8 cellular contexts compared by ENCODE assay signal in genomic region chr4:184745747-184746531, GRCh38. TPM values are rescaled to one million over a fixed set of nuclear protein-coding genes. Genes with fewer than 3 reads are reported as not detected.
DNase-seq lines count a peak whose midpoint lies in the region; ATAC-seq, FAIRE-seq and TF ChIP-seq lines count a peak whose summit lies in the region.

No MANE protein-coding gene starts in this region.

- H3K9me3 ChIP-seq in HepG2 (ENCODE audit: low read length), result no peaks in the 10 kb centered on the region

- in situ Hi-C loops in HepG2 (cut with HindIII; ENCODE audit: extremely low pct_ligation_motif_present, low pct_unique_long_range_greater_than_20kb), result loop anchor here (5.0 to 10.0 kb wide), 2 partner anchors 79 to 236 kb away; partner anchors contain the start of gene ACSL1

- BruUV-seq in HepG2 (replicated peaks; lab: Mats Ljungman, UMichigan), result no TSS peak

- TF ChIP-seq EP300 in HepG2 (IDR thresholded peaks at IDR 0.05; ENCODE audit: low read depth in 2 of 2, low read length in 2 of 2), result no peak
- no peak for TF ChIP-seq EP300 in HepG2 (CRISPR knock-in tag; IDR thresholded peaks at IDR 0.05; ENCODE audit: borderline replicate concordance)

- peak; percentile 89 for FAIRE-seq in HepG2 (lab: Jason Lieb, UNC)

- no peaks in the 10 kb centered on the region for H3K27me3 ChIP-seq in HepG2 (ENCODE audit: control insufficient read depth in 1 of 2, insufficient read depth in 2 of 2, low read length in 2 of 2)

- TF ChIP-seq CTCF in choroid plexus epithelial cell (conservative IDR thresholded peaks at IDR 0.05; ENCODE audit: low read depth, low read length), result peak; percentile 87
- peak; percentile 79 for TF ChIP-seq CTCF in HepG2 (CRISPR knock-in tag; IDR thresholded peaks at IDR 0.05)

- H3K4me2 ChIP-seq in HepG2 (ENCODE audit: low read depth, low read length), result peak overlapping the region; percentile 70

- TF ChIP-seq RAD21 in HepG2 (CRISPR knock-in tag; IDR thresholded peaks at IDR 0.05), result peak; percentile 75

- CTCF ChIA-PET in HepG2 (lab: Yijun Ruan, JAX; ENCODE audit: low intra/inter-chr PET ratio, low total read pairs), result interaction anchor here (0.9 to 2.2 kb wide), 5 partner anchors 161 to 265 kb away, joined by 3 to 18 read pairs (median 5); no protein-coding TSS in a partner anchor

- TF ChIP-seq POLR2A in HepG2 (IDR thresholded peaks at IDR 0.05; ENCODE audit: insufficient read depth in 1 of 2, low read depth in 2 of 2, low read length in 2 of 2), result no peak

- DNase-seq in EH (ENCODE audit: low read depth) (peak; percentile 75), NCI-H446 (lab: John Stamatoyannopoulos, UW) (peak; percentile 52 to 63), choroid plexus epithelial cell (ENCODE audit: low read depth) (peak; percentile 94), HepG2 (ENCODE audit: low spot score) (peak; percentile 62)
- DNase-seq in activated CD4-positive, alpha-beta T cell treated with anti-CD3 and anti-CD28 coated beads for 24 hours (ENCODE audit: low read depth in 2 of 2), result peak; percentile 57
- DNase-seq in stimulated activated CD4-positive, alpha-beta T cell treated with anti-CD3 and anti-CD28 coated beads, Interleukin-4, amount 100 ng/mL, for 1 hour, result peak; percentile 71

- H3K27ac ChIP-seq in HepG2 (ENCODE audit: extremely low read length, insufficient read depth, low read length), result no peak overlapping the region

- ATAC-seq in HG02884 (IDR thresholded peaks at IDR 0.05; ENCODE audit: unreplicated experiment), result peak; percentile 73
- peak; percentile 37 for ATAC-seq in HepG2
- ATAC-seq in GM18519 (IDR thresholded peaks at IDR 0.05; ENCODE audit: low FRiP score, unreplicated experiment), result no peak

- no peaks in the 10 kb centered on the region for H3K36me3 ChIP-seq in HepG2 (replicated peaks in 1 of 2; ENCODE audit: control insufficient read depth in 1 of 2, insufficient read depth in 2 of 2, low read length in 2 of 2)

- 35% methylated on average over 12 of the region's 12 CpGs for WGBS in HepG2 (ENCODE audit: low lambda C conversion rate)

- POLR2A ChIA-PET in HepG2 (lab: Yijun Ruan, JAX), result interaction anchor here (1.0 to 2.5 kb wide), 2 partner anchors 12 to 262 kb away, joined by 3 to 8 read pairs; partner anchors contain the start of gene CENPU

- no peaks in the 10 kb centered on the region for H4K20me1 ChIP-seq in HepG2 (ENCODE audit: insufficient read depth, low read length)

- H3K9ac ChIP-seq in HepG2 (ENCODE audit: insufficient read depth, low read depth, low read length), result no peak overlapping the region

- no peaks in the 10 kb centered on the region for H3K79me2 ChIP-seq in HepG2 (ENCODE audit: insufficient read depth, low read length)

- intact Hi-C loops in HepG2 (cut with micrococcal nuclease; ENCODE audit: unreplicated experiment), result loop anchor here (1.0 to 10.0 kb wide), 7 partner anchors 66 to 1289 kb away; no protein-coding TSS in a partner anchor

- no peak overlapping the region for H2AFZ ChIP-seq in HepG2 (ENCODE audit: low read length)

- peaks cover 53% of the 10 kb centered on the region for H3K4me1 ChIP-seq in HepG2 (ENCODE audit: insufficient read depth, low read length)

- H3K4me3 ChIP-seq in choroid plexus epithelial cell (ENCODE audit: low read depth, low read length), result no peak overlapping the region
- H3K4me3 ChIP-seq in HepG2 (replicated peaks in 1 of 3; ENCODE audit: insufficient read depth in 1 of 3, low read depth in 2 of 3, low read length in 3 of 3), result no peak overlapping the region; a peak in 1 of 6 replicates

TF ChIP-seq in HepG2, 621 proteins besides CTCF, POLR2A, EP300 and RAD21 (continues in another document):
- peak; percentile 91 for TF ChIP-seq SMC3 (IDR thresholded peaks at IDR 0.05; ENCODE audit: low read length)
- no peak for TF ChIP-seq ZMAT5 (CRISPR knock-in tag; IDR thresholded peaks at IDR 0.05; ENCODE audit: borderline replicate concordance, low read depth)
- TF ChIP-seq STAG1 (CRISPR knock-in tag; IDR thresholded peaks at IDR 0.05), result peak; percentile 94
- 0 out of 2 replicates have a peak, but pooled peaks have one; percentile 48 for TF ChIP-seq FOXA3 (CRISPR knock-in tag; IDR thresholded peaks at IDR 0.05)
- TF ChIP-seq NR2C2 (CRISPR knock-in tag; IDR thresholded peaks at IDR 0.05; ENCODE audit: borderline replicate concordance), result 0 out of 2 replicates have a peak, but pooled peaks have one; percentile 2
- TF ChIP-seq ZNF274 (CRISPR knock-in tag; IDR thresholded peaks at IDR 0.05), result no peak
- 0 out of 2 replicates have a peak, but pooled peaks have one; percentile 10 for TF ChIP-seq BORCS8-MEF2B (CRISPR knock-in tag; IDR thresholded peaks at IDR 0.05)
- TF ChIP-seq ZNF432 (CRISPR knock-in tag; IDR thresholded peaks at IDR 0.05; ENCODE audit: borderline replicate concordance), result no peak
- no peak for TF ChIP-seq CREB1 (IDR thresholded peaks at IDR 0.05)
- TF ChIP-seq CREB1 (CRISPR knock-in tag; IDR thresholded peaks at IDR 0.05), result peak; percentile 26; the same call in 1 of the 2 replicates
- 0 out of 2 replicates have a peak, but pooled peaks have one; percentile 34 for TF ChIP-seq ZSCAN5A (CRISPR knock-in tag; IDR thresholded peaks at IDR 0.05; ENCODE audit: borderline replicate concordance)
- TF ChIP-seq XRCC5 (optimal IDR thresholded peaks at IDR 0.05; ENCODE audit: low read length), result peak; percentile 37
- TF ChIP-seq ZNF354B (CRISPR knock-in tag; IDR thresholded peaks at IDR 0.05), result 0 out of 2 replicates have a peak, but pooled peaks have one; percentile 12
- 0 out of 2 replicates have a peak, but pooled peaks have one; percentile 28 for TF ChIP-seq CSRNP1 (CRISPR knock-in tag; IDR thresholded peaks at IDR 0.05)
- TF ChIP-seq RORA (CRISPR knock-in tag; IDR thresholded peaks at IDR 0.05), result no peak
- no peak for TF ChIP-seq SMAD1 (CRISPR knock-in tag; IDR thresholded peaks at IDR 0.05; ENCODE audit: borderline replicate concordance, low read depth)
- TF ChIP-seq TARDBP (CRISPR knock-in tag; IDR thresholded peaks at IDR 0.05), result 0 out of 2 replicates have a peak, but pooled peaks have one; percentile 18

RNA-seq across cellular contexts. Expression of gene CENPU, which starts 12.0 kb away (rescaled TPM):
- total RNA-seq in HepG2 (2016; rRNA removed; fragmentation: Illumina TruSeq; extraction: Trizol), result 35.8 and 39.5 TPM in 2 replicates
- 8.2 and 10.1 TPM in 2 replicates for total RNA-seq in HepG2 (2016; cell fraction: cytosol; rRNA removed; fragmentation: Illumina TruSeq; extraction: Trizol; ENCODE audit: low read depth)
- total RNA-seq in HepG2 (2016; cell fraction: insoluble cytoplasmic fraction; rRNA removed; fragmentation: Illumina TruSeq; extraction: Trizol), result 38.2 and 42.4 TPM in 2 replicates
- total RNA-seq in HepG2 (2016; cell fraction: membrane; rRNA removed; fragmentation: Illumina TruSeq; extraction: Trizol), result 16.6 and 20.5 TPM in 2 replicates
- total RNA-seq in HepG2 (2016; cell fraction: nucleus; rRNA removed; fragmentation: Illumina TruSeq; extraction: Trizol), result 39.9 and 48.4 TPM in 2 replicates
- 9.4 and 11.7 TPM in 2 replicates for polyA plus RNA-seq in HepG2 (2011; rRNA removed)
- polyA plus RNA-seq in HepG2 (2011; cell fraction: cytosol; rRNA removed), result 2.8 and 3.0 TPM in 2 replicates
- 10.6 and 11.4 TPM in 2 replicates for polyA plus RNA-seq in HepG2 (2011; cell fraction: nucleus; rRNA removed)
- polyA plus RNA-seq in HepG2 (2012), result 5.6 and 13.7 TPM in 2 replicates
- polyA plus RNA-seq in HepG2 (2016; cell fraction: cytosol; fragmentation: Illumina TruSeq; extraction: Trizol; ENCODE audit: low read depth), result 9.4 and 9.6 TPM in 2 replicates
- polyA plus RNA-seq in HepG2 (2016; cell fraction: insoluble cytoplasmic fraction; fragmentation: Illumina TruSeq; extraction: Trizol; ENCODE audit: low read depth), result 39.3 and 43.6 TPM in 2 replicates
- 10.5 and 12.6 TPM in 2 replicates for polyA plus RNA-seq in HepG2 (2016; cell fraction: membrane; fragmentation: Illumina TruSeq; extraction: Trizol; ENCODE audit: low read depth)
- polyA plus RNA-seq in HepG2 (2016; cell fraction: nucleus; fragmentation: Illumina TruSeq; extraction: Trizol; ENCODE audit: insufficient read depth, low read depth), result 79.2 and 84.0 TPM in 2 replicates
- polyA minus RNA-seq in HepG2 (2011; rRNA and poly(A)+ RNA removed; ENCODE audit: low replicate concordance), result 2.0 and 3.8 TPM in 2 replicates
- 3.2 and 3.7 TPM in 2 replicates for polyA minus RNA-seq in HepG2 (2011; cell fraction: cytosol; rRNA and poly(A)+ RNA removed)
- polyA minus RNA-seq in HepG2 (2011; cell fraction: nucleus; rRNA and poly(A)+ RNA removed), result 21.8 and 22.4 TPM in 2 replicates
